12 cellular contexts compared by ENCODE assay signal in the genomic region with DNA sequence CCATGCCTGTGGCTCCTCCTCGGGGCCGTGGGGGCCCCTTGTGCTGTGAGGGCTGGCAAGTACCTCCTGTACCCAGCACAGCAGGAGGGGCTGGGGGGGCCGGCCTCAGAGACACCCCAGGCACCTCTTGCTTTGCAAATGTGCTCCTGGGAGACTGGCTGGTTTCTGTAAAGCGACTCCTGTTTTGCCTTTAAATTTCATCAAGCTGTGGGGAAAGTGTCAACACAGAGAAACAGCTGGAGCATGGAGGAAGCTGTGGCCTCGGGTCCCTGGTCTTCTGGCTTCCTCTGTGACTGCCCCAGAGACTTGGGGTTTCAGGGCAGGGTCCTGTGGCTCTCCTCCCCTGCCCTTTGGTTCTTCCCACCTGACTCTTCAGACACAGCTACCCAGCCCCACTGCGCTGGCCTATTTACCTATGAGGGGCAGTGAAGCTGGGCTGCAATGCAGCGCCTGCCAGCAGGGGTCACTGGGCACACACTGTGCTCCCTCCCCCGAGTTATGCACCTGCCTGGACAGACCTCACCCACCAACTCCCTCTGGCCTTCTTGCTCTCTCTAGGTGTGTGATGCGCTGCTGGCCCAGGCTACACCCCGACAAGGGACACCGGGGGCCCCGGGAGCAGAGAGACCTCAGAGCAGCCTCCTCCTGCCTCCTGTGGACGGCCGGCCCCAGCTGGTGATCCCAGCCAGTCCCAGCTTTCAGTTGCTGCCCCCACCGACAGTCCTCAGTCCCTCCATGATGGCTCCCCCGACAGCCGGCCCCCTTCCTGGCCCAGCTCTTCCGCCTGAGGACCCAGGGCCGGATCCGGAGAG. TPM values are rescaled to one million over a fixed set of nuclear protein-coding genes. Genes with fewer than 3 reads are reported as not detected.
A peak's percentile ranks its signal among the peaks of the same experiment; 100 is the strongest.
DNase-seq lines count a peak whose midpoint lies in the region; ATAC-seq and TF ChIP-seq lines count a peak whose summit lies in the region.
"Had no signal": no experiment of that assay in that cellular context is flagged by ENCODE, and none has a peak within 500 bp of the region (broad histone marks: within the 10 kb centered on the region; RNA-seq: fewer than 3 reads in every experiment).

No MANE protein-coding gene starts in this region.

- H3K4me2 ChIP-seq in fibroblast of lung (ENCODE audit: extremely low read depth, insufficient read depth, low read length), result no peak overlapping the region

- intact Hi-C loops in Panc1 (cut with micrococcal nuclease; ENCODE audit: unreplicated experiment), result no loop called here

- peak; percentile 60 for ATAC-seq in Panc1

- no peak overlapping the region for H2AFZ ChIP-seq in fibroblast of lung (ENCODE audit: low read length)

- H3K27me3 ChIP-seq in Panc1 (ENCODE audit: control insufficient read depth, insufficient read depth, low read length) (no peaks in the 10 kb centered on the region), fibroblast of lung (ENCODE audit: control insufficient read depth, insufficient read depth, low read length) (no peaks in the 10 kb centered on the region)

- H3K9me3 ChIP-seq in Panc1 (ENCODE audit: control insufficient read depth, insufficient read depth, low read depth, low read length), result no peaks in the 10 kb centered on the region
- H3K9me3 ChIP-seq in fibroblast of lung (ENCODE audit: control insufficient read depth, insufficient read depth, low read depth, low read length), result no peaks in the 10 kb centered on the region

- no peak overlapping the region for H3K27ac ChIP-seq in Panc1 (ENCODE audit: low read length)
- no peak overlapping the region for H3K27ac ChIP-seq in fibroblast of lung (ENCODE audit: insufficient read depth, low read length)

- no peak overlapping the region for H3K27ac Mint-ChIP-seq in type B pancreatic cell

- in situ Hi-C loops in Panc1 (cut with HindIII; ENCODE audit: low pct_unique_long_range_greater_than_20kb, low sequenced_read_pairs), result no loop called here

- no peaks in the 10 kb centered on the region for H4K20me1 ChIP-seq in fibroblast of lung (ENCODE audit: control insufficient read depth, extremely low read depth, insufficient read depth, low read length)

- H3K36me3 ChIP-seq in Panc1 (ENCODE audit: control insufficient read depth, insufficient read depth, low read length) (no peaks in the 10 kb centered on the region), fibroblast of lung (ENCODE audit: control insufficient read depth, insufficient read depth, low read length) (no peaks in the 10 kb centered on the region)

- TF ChIP-seq CTCF in Panc1 (IDR thresholded peaks at IDR 0.05) (peak; percentile 88), fibroblast of lung (conservative IDR thresholded peaks at IDR 0.05 in 1 of 2, IDR thresholded peaks at IDR 0.05 in 1 of 2; ENCODE audit: low read depth in 1 of 2, low read length in 2 of 2) (peak; percentile 32 to 39), type B pancreatic cell (conservative IDR thresholded peaks at IDR 0.05) (peak; percentile 60)

- no peak overlapping the region for H3K4me3 ChIP-seq in Panc1 (ENCODE audit: low read depth in 2 of 2, low read length in 2 of 2)
- H3K4me3 ChIP-seq in fibroblast of lung (replicated peaks in 1 of 4; ENCODE audit: control extremely low read depth in 1 of 4, insufficient read depth in 1 of 4, low read depth in 3 of 4, low read length in 4 of 4), result no peak overlapping the region
- H3K4me3 ChIP-seq: lung had no signal

- H3K79me2 ChIP-seq in fibroblast of lung (ENCODE audit: control insufficient read depth, insufficient read depth, low read length), result no peaks in the 10 kb centered on the region

- H3K4me1 Mint-ChIP-seq in type B pancreatic cell (ENCODE audit: unreplicated experiment), result no peaks in the 10 kb centered on the region

- no peak overlapping the region for H3K4me3 Mint-ChIP-seq in type B pancreatic cell

- H3K27me3 Mint-ChIP-seq in type B pancreatic cell, result peaks cover 16% of the 10 kb centered on the region

- no TSS peak for BruUV-seq in Panc1 (replicated peaks; lab: Mats Ljungman, UMichigan)

- POLR2A ChIA-PET in Panc1 (lab: Charles Lee), result no interaction called here

- no peak overlapping the region for H3K9ac ChIP-seq in fibroblast of lung (ENCODE audit: insufficient read depth, low read length)

- peak; percentile 28 for DNase-seq in stimulated activated CD4-positive, alpha-beta T cell treated with anti-CD3 and anti-CD28 coated beads, Interleukin-1b, Interleukin-23, amount 100 ng/mL, for 48 hours
- DNase-seq in stimulated activated CD4-positive, alpha-beta T cell treated with anti-CD3 and anti-CD28 coated beads, Interleukin-4, amount 100 ng/mL, for 1 hour, result no peak
- no peak for DNase-seq in Panc1 (ENCODE audit: low read depth, low spot score)
- DNase-seq in fibroblast of lung (ENCODE audit: low read depth in 2 of 2), result no peak
- no peak for DNase-seq in type B pancreatic cell (ENCODE audit: extremely low spot score, unreplicated experiment)
- no peak for DNase-seq in NCI-H146 (lab: John Stamatoyannopoulos, UW)
- DNase-seq in NCI-H1694 (lab: John Stamatoyannopoulos, UW), result no peak
- DNase-seq in NCI-H2171 (lab: John Stamatoyannopoulos, UW), result no peak
- DNase-seq: activated T-cell treated with anti-CD3 and anti-CD28 coated beads, Interleukin-2, amount 50 U/mL, for 1 hour; NCI-H187; substantia nigra had no signal

- no peaks in the 10 kb centered on the region for H3K36me3 Mint-ChIP-seq in type B pancreatic cell

- CTCF ChIA-PET in Panc1 (lab: Charles Lee), result interaction anchor here (0.6 to 1.3 kb wide), 4 partner anchors 10 to 73 kb away, joined by 3 to 8 read pairs (median 4); no protein-coding TSS in a partner anchor

- no peaks in the 10 kb centered on the region for H3K9me3 Mint-ChIP-seq in type B pancreatic cell

- H3K4me1 ChIP-seq in Panc1 (ENCODE audit: control insufficient read depth, insufficient read depth, low read length), result peaks cover 3% of the 10 kb centered on the region; the same call in 1 of the 2 replicates
- H3K4me1 ChIP-seq in fibroblast of lung (ENCODE audit: control insufficient read depth, extremely low read depth, insufficient read depth, low read length), result no peaks in the 10 kb centered on the region

RNA-seq across cellular contexts. Expression of a gene that starts 17.6 kb away (rescaled TPM):
- total RNA-seq in Panc1 (2021; ENCODE audit: unreplicated experiment) (49.8 TPM), fibroblast of lung (31.6 and 33.4 TPM in 2 replicates), type B pancreatic cell (ENCODE audit: low replicate concordance) (26.7 and 27.3 TPM in 2 replicates)
- polyA plus RNA-seq in Panc1 (2012; ENCODE audit: insufficient read length), result 69.0 TPM
- 15.4 and 19.0 TPM in 2 replicates for polyA plus RNA-seq in fibroblast of lung
- 16.0 and 24.6 TPM in 2 replicates for polyA plus RNA-seq in fibroblast of lung (2012)
- polyA minus RNA-seq in fibroblast of lung (ENCODE audit: low replicate concordance), result 7.5 and 12.7 TPM in 2 replicates

RNA-seq across cellular contexts. Expression of a gene that starts 38.3 kb away (rescaled TPM):
- 235 TPM for total RNA-seq in Panc1 (2021; ENCODE audit: unreplicated experiment)
- polyA plus RNA-seq in Panc1 (2012; ENCODE audit: insufficient read length), result 207 TPM
- 58.3 and 76.1 TPM in 2 replicates for total RNA-seq in fibroblast of lung
- polyA plus RNA-seq in fibroblast of lung, result 271 TPM in 2 replicates
- polyA plus RNA-seq in fibroblast of lung (2012), result 197 and 217 TPM in 2 replicates
- 197 and 247 TPM in 2 replicates for polyA minus RNA-seq in fibroblast of lung (ENCODE audit: low replicate concordance)
- 126 and 174 TPM in 2 replicates for total RNA-seq in type B pancreatic cell (ENCODE audit: low replicate concordance)

RNA-seq across cellular contexts. Expression of a gene that starts 38.6 kb away (rescaled TPM):
- 21.3 TPM for total RNA-seq in Panc1 (2021; ENCODE audit: unreplicated experiment)
- polyA plus RNA-seq in Panc1 (2012; ENCODE audit: insufficient read length), result 13.2 TPM
- 10.3 and 10.6 TPM in 2 replicates for total RNA-seq in fibroblast of lung
- polyA plus RNA-seq in fibroblast of lung, result 3.5 and 3.9 TPM in 2 replicates
- 3.6 and 4.3 TPM in 2 replicates for polyA plus RNA-seq in fibroblast of lung (2012)
- 7.6 and 8.1 TPM in 2 replicates for polyA minus RNA-seq in fibroblast of lung (ENCODE audit: low replicate concordance)
- 17.7 and 27.5 TPM in 2 replicates for total RNA-seq in type B pancreatic cell (ENCODE audit: low replicate concordance)

RNA-seq across cellular contexts. Expression of a gene that starts 46.1 kb away (rescaled TPM):
- total RNA-seq in Panc1 (2021; ENCODE audit: unreplicated experiment) (41.2 TPM), fibroblast of lung (under 0.01 and 0.17 TPM in 2 replicates), type B pancreatic cell (ENCODE audit: low replicate concordance) (0.67 and 0.82 TPM in 2 replicates)
- 69.7 TPM for polyA plus RNA-seq in Panc1 (2012; ENCODE audit: insufficient read length)
- 0.02 and 0.10 TPM in 2 replicates for polyA plus RNA-seq in fibroblast of lung
- 0.10 TPM in 1 of 2 replicates, not detected in the other for polyA plus RNA-seq in fibroblast of lung (2012)
- polyA minus RNA-seq in fibroblast of lung (ENCODE audit: low replicate concordance), result not detected in 2 replicates

Comparison
In these comparisons a context has a peak if more than half of its experiments do, and no peak if none do; other contexts are left out.
1. CTCF ChIP-seq: peak in every context shown above with its lines; median percentile 88 in Panc1; 60 in type B pancreatic cell; 36 in fibroblast of lung.